In the genomic region with DNA sequence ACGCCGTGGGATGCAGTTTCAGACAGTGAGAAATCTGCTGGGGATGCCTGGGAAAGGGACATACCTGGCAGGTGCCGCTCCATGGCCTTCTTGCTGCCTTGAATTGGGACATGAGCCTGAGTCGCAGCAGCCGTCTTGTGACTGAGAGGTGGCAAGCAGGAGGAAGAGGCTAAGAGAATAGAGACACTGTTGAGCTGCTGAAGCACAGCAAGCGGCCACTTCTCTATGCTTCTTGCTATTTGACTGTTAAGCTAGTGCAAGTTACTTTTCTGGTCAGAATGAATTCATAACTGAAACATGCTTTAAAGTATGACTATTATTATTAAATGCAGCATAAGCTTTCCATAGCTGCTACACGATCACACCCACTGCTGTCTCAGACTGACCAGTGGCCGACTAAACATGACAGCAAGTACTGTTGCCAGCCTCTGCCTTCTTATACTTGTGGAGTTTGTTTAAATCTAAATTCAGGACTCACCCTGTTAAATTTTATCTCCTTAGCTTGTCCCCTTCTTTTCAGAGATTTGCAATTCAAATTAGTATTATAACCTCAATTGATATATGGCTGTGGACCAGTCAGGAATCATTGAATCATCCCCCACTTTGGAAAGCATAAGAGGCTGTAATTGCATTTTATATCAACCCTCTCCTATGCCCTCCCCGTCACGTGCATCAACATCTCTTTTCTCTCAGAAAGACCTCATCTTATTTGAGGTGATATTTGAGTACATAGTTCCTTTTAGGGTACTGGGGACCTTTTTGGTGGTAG, we compare ENCODE assay signal across 11 cellular contexts. TPM values are rescaled to one million over a fixed set of nuclear protein-coding genes. Genes with fewer than 3 reads are reported as not detected.
A peak's percentile ranks its signal among the peaks of the same experiment; 100 is the strongest.
DNase-seq lines count a peak whose midpoint lies in the region; ATAC-seq and TF ChIP-seq lines count a peak whose summit lies in the region.
"Had no signal": no experiment of that assay in that cellular context is flagged by ENCODE, and none has a peak within 500 bp of the region (broad histone marks: within the 10 kb centered on the region; RNA-seq: fewer than 3 reads in every experiment).

No MANE protein-coding gene starts in this region.

- H3K4me3 Mint-ChIP-seq in MCF 10A (ENCODE audit: unreplicated experiment): no peak overlapping the region

- H3K4me3 ChIP-seq in breast epithelium (no peak overlapping the region), upper lobe of left lung (no peak overlapping the region), colonic mucosa (no peak overlapping the region)
- no peak overlapping the region for H3K4me3 ChIP-seq in effector memory CD4-positive, alpha-beta T cell (ENCODE audit: insufficient read depth, low read depth, low read length, poor library complexity, severe bottlenecking)
- H3K4me3 ChIP-seq: psoas muscle had no signal

- WGBS in upper lobe of left lung, 2 donors: 73 to 84% methylated on average over 10 of the region's 10 CpGs

- CTCF ChIA-PET in MCF 10A (lab: Yijun Ruan, JAX): interaction anchor here (0.6 kb wide), 2 partner anchors 64 to 284 kb away, joined by 3 read pairs; no protein-coding TSS in a partner anchor

- H3K9ac ChIP-seq in colonic mucosa (ENCODE audit: low read depth in 2 of 2, low read length in 2 of 2): no peak overlapping the region

- H3K27ac Mint-ChIP-seq in MCF 10A (ENCODE audit: low read depth, unreplicated experiment): no peak overlapping the region

- TF ChIP-seq CTCF in MCF 10A (IDR thresholded peaks at IDR 0.05; ENCODE audit: unreplicated experiment): no peak
- TF ChIP-seq CTCF in breast epithelium (IDR thresholded peaks at IDR 0.05): no peak
- TF ChIP-seq CTCF in upper lobe of left lung (IDR thresholded peaks at IDR 0.05): no peak
- TF ChIP-seq CTCF in colonic mucosa (IDR thresholded peaks at IDR 0.05): no peak

- TF ChIP-seq POLR2A in breast epithelium (IDR thresholded peaks at IDR 0.05) (no peak), upper lobe of left lung (IDR thresholded peaks at IDR 0.05) (no peak)

- H3K4me1 ChIP-seq in breast epithelium (no peaks in the 10 kb centered on the region), upper lobe of left lung (peaks cover 0 to 10% (median 0%) of the 10 kb centered on the region in 4 donors), colonic mucosa (no peaks in the 10 kb centered on the region)
- no peaks in the 10 kb centered on the region for H3K4me1 ChIP-seq in effector memory CD4-positive, alpha-beta T cell (ENCODE audit: control insufficient read depth, insufficient read depth, low read length, poor library complexity, severe bottlenecking)
- H3K4me1 ChIP-seq: psoas muscle had no signal

- POLR2A ChIA-PET in MCF 10A (lab: Yijun Ruan, JAX): no interaction called here

- peaks cover 6% of the 10 kb centered on the region for H3K4me1 Mint-ChIP-seq in MCF 10A (ENCODE audit: insufficient read depth, unreplicated experiment)

- no peaks in the 10 kb centered on the region for H3K36me3 ChIP-seq in breast epithelium
- H3K36me3 ChIP-seq in upper lobe of left lung: no peaks in the 10 kb centered on the region
- H3K36me3 ChIP-seq in colonic mucosa: no peaks in the 10 kb centered on the region
- H3K36me3 ChIP-seq in effector memory CD4-positive, alpha-beta T cell (ENCODE audit: control insufficient read depth, insufficient read depth, low read length): no peaks in the 10 kb centered on the region

- no peaks in the 10 kb centered on the region for H3K27me3 Mint-ChIP-seq in MCF 10A (ENCODE audit: insufficient read depth, unreplicated experiment)

- no peaks in the 10 kb centered on the region for H3K9me3 ChIP-seq in breast epithelium
- H3K9me3 ChIP-seq in upper lobe of left lung: no peaks in the 10 kb centered on the region
- no peaks in the 10 kb centered on the region for H3K9me3 ChIP-seq in colonic mucosa
- no peaks in the 10 kb centered on the region for H3K9me3 ChIP-seq in effector memory CD4-positive, alpha-beta T cell (ENCODE audit: control insufficient read depth, low read length)
- H3K9me3 ChIP-seq: psoas muscle had no signal

- peak; percentile 54 for ATAC-seq in HG02610 (IDR thresholded peaks at IDR 0.05; ENCODE audit: unreplicated experiment)
- ATAC-seq in HG03571 (IDR thresholded peaks at IDR 0.05; ENCODE audit: unreplicated experiment): peak; percentile 43
- ATAC-seq in upper lobe of left lung (ENCODE audit: low FRiP score in 2 of 2): no peak
- ATAC-seq: psoas muscle had no signal

- BruUV-seq in MCF 10A (replicated peaks; lab: Mats Ljungman, UMichigan): no TSS peak

- peak; percentile 70 for DNase-seq in MCF 10A (ENCODE audit: unreplicated experiment)
- no peak for DNase-seq in breast epithelium (ENCODE audit: low spot score in 2 of 2)
- DNase-seq in upper lobe of left lung: peak in 1 of 2 donors; percentile 60
- DNase-seq in NCI-H524 (lab: John Stamatoyannopoulos, UW): no peak
- DNase-seq in colonic mucosa: no peak
- no peak for DNase-seq in effector memory CD4-positive, alpha-beta T cell
- DNase-seq: NCI-H524 treated with DMSO at 0.1 percent for 48 hours; psoas muscle; stimulated activated naive CD4-positive, alpha-beta T cell treated with Interleukin-2 at 50 U/mL for 16 hours had no signal

- H3K27me3 ChIP-seq in breast epithelium: no peaks in the 10 kb centered on the region
- H3K27me3 ChIP-seq in upper lobe of left lung: no peaks in the 10 kb centered on the region
- no peaks in the 10 kb centered on the region for H3K27me3 ChIP-seq in colonic mucosa
- peaks cover 6% of the 10 kb centered on the region for H3K27me3 ChIP-seq in effector memory CD4-positive, alpha-beta T cell (replicated peaks; ENCODE audit: control insufficient read depth, insufficient read depth, low read length, poor library complexity, severe bottlenecking)

- no peak for TF ChIP-seq EP300 in upper lobe of left lung (IDR thresholded peaks at IDR 0.05)

- H3K9me3 Mint-ChIP-seq in MCF 10A (ENCODE audit: unreplicated experiment): no peaks in the 10 kb centered on the region

- intact Hi-C loops in MCF 10A (cut with micrococcal nuclease): no loop called here
- intact Hi-C loops in breast epithelium (cut with DNase I; ENCODE audit: low total_unique reads): no loop called here
- intact Hi-C loops in colonic mucosa (cut with DNase I): no loop called here

- no peak overlapping the region for H3K27ac ChIP-seq in breast epithelium
- peak overlapping the region; percentile 70 to 85 (median 78) for H3K27ac ChIP-seq in upper lobe of left lung
- H3K27ac ChIP-seq in colonic mucosa: no peak overlapping the region
- no peak overlapping the region for H3K27ac ChIP-seq in effector memory CD4-positive, alpha-beta T cell (ENCODE audit: insufficient read depth, low read length, poor library complexity, severe bottlenecking)
- H3K27ac ChIP-seq: psoas muscle had no signal

- no peaks in the 10 kb centered on the region for H3K36me3 Mint-ChIP-seq in MCF 10A (ENCODE audit: insufficient read depth, unreplicated experiment)

RNA-seq across cellular contexts. Expression of a gene that starts 24.8 kb away (rescaled TPM):
- total RNA-seq in MCF 10A (2022): 99.5 and 105 TPM in 2 replicates
- total RNA-seq in breast epithelium: 100 to 1,000 TPM; 167 to 797 (median 254) TPM
- 100 to 1,000 TPM; 208 to 306 (median 234) TPM for total RNA-seq in upper lobe of left lung
- 10 to 100 TPM; 23.3 to 80.4 TPM for total RNA-seq in colonic mucosa

Comparison
In these comparisons a context has a peak if more than half of its experiments do, and no peak if none do; other contexts are left out.
1. H3K27ac ChIP-seq: peak in upper lobe of left lung (4 of 4); none in breast epithelium (0 of 2), colonic mucosa (single experiment) and effector memory CD4-positive, alpha-beta T cell (single experiment).
2. ATAC-seq: peak in HG02610 (single experiment) and HG03571 (single experiment); none in upper lobe of left lung (0 of 2).